Comparison of ENCODE assay signal across 13 cellular contexts in the genomic region with DNA sequence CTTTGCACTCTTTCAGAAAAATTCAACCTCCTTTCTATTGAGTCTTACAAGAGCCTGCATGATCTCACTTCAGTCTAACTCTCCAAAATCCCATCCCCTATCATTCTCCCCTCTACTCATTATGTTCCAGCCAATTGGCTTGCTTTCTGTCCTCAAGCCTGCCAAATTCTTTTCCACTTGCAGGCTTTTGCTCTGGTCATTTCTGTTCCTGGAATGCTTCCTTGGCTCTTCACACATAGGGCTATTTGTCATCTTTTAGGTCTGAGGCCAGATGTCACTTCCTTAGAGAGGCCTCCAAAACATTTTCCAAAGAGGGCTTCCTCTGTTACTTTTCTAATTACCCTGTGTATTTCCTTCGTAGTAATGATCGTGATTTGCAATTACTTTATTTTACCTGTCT. TPM values are rescaled to one million over a fixed set of nuclear protein-coding genes. Genes with fewer than 3 reads are reported as not detected.
A peak's percentile ranks its signal among the peaks of the same experiment; 100 is the strongest.
DNase-seq lines count a peak whose midpoint lies in the region; ATAC-seq and TF ChIP-seq lines count a peak whose summit lies in the region.
"Had no signal": no experiment of that assay in that cellular context is flagged by ENCODE, and none has a peak within 500 bp of the region (broad histone marks: within the 10 kb centered on the region; RNA-seq: fewer than 3 reads in every experiment).

No MANE protein-coding gene starts in this region.

- no peak for DNase-seq in activated CD4-positive, alpha-beta T cell treated with anti-CD3 and anti-CD28 coated beads for 36 hours
- no peak for DNase-seq in activated CD4-positive, alpha-beta T cell treated with anti-CD3 and anti-CD28 coated beads for 48 hours
- no peak for DNase-seq in activated naive CD8-positive, alpha-beta T cell treated with anti-CD3 and anti-CD28 coated beads for 36 hours
- DNase-seq in left ventricle myocardium superior: no peak
- DNase-seq in skeletal muscle cell (ENCODE audit: low read depth): peak; percentile 19
- no peak for DNase-seq in RWPE1 (ENCODE audit: low spot score)
- DNase-seq in HEK293T (ENCODE audit: extremely low spot score): no peak
- DNase-seq in COR-L47 (lab: John Stamatoyannopoulos, UW): no peak
- DNase-seq: glutamatergic neuron, NCI-H1694, PC-9 had no signal

- no peaks in the 10 kb centered on the region for H3K27me3 Mint-ChIP-seq in activated CD4-positive, alpha-beta T cell treated with anti-CD3 and anti-CD28 coated beads for 36 hours
- H3K27me3 Mint-ChIP-seq in activated naive CD8-positive, alpha-beta T cell treated with anti-CD3 and anti-CD28 coated beads for 36 hours: no peaks in the 10 kb centered on the region

- no peaks in the 10 kb centered on the region for H3K36me3 Mint-ChIP-seq in activated CD4-positive, alpha-beta T cell treated with anti-CD3 and anti-CD28 coated beads for 36 hours (ENCODE audit: low read depth)
- H3K36me3 Mint-ChIP-seq in activated naive CD8-positive, alpha-beta T cell treated with anti-CD3 and anti-CD28 coated beads for 36 hours: no peaks in the 10 kb centered on the region

- CTCF ChIA-PET in activated CD4-positive, alpha-beta T cell treated with anti-CD3 and anti-CD28 coated beads for 36 hours (lab: Charles Lee): interaction anchor here (1.2 to 2.4 kb wide), 4 partner anchors 9 to 97 kb away, joined by 3 to 5 read pairs (median 4); no protein-coding TSS in a partner anchor
- CTCF ChIA-PET in RWPE1 (lab: Yijun Ruan, JAX): no interaction called here
- CTCF ChIA-PET in HEK293T (lab: Yijun Ruan, JAX): interaction anchor here (0.7 kb wide), 1 partner anchor 27 kb away, joined by 3 read pairs; no protein-coding TSS in a partner anchor

- peaks cover 48% of the 10 kb centered on the region for H3K4me1 Mint-ChIP-seq in activated CD4-positive, alpha-beta T cell treated with anti-CD3 and anti-CD28 coated beads for 36 hours
- H3K4me1 Mint-ChIP-seq in activated naive CD8-positive, alpha-beta T cell treated with anti-CD3 and anti-CD28 coated beads for 36 hours: peaks cover 32% of the 10 kb centered on the region

- TF ChIP-seq CTCF in RWPE1 (conservative IDR thresholded peaks at IDR 0.05; ENCODE audit: low read depth): no peak

- intact Hi-C loops in activated CD4-positive, alpha-beta T cell treated with anti-CD3 and anti-CD28 coated beads for 36 hours (cut with DNase I, micrococcal nuclease): no loop called here
- intact Hi-C loops in left ventricle myocardium superior (cut with micrococcal nuclease): no loop called here

- H3K4me3 ChIP-seq in skeletal muscle cell (ENCODE audit: low read depth, low read length): no peak overlapping the region
- H3K4me3 ChIP-seq: A549, coronary artery, PC-9 had no signal

- H3K9me3 Mint-ChIP-seq in activated CD4-positive, alpha-beta T cell treated with anti-CD3 and anti-CD28 coated beads for 36 hours (ENCODE audit: low read depth): no peaks in the 10 kb centered on the region
- H3K9me3 Mint-ChIP-seq in activated naive CD8-positive, alpha-beta T cell treated with anti-CD3 and anti-CD28 coated beads for 36 hours: no peaks in the 10 kb centered on the region

- no peak overlapping the region for H3K4me3 Mint-ChIP-seq in activated CD4-positive, alpha-beta T cell treated with anti-CD3 and anti-CD28 coated beads for 36 hours
- no peak overlapping the region for H3K4me3 Mint-ChIP-seq in activated naive CD8-positive, alpha-beta T cell treated with anti-CD3 and anti-CD28 coated beads for 36 hours

- no peak overlapping the region for H3K27ac ChIP-seq in RWPE1
- H3K27ac ChIP-seq: A549, coronary artery, PC-9 had no signal

- no peak for ATAC-seq in activated CD4-positive, alpha-beta T cell treated with anti-CD3 and anti-CD28 coated beads for 36 hours
- peak; percentile 57 for ATAC-seq in left ventricle myocardium superior
- ATAC-seq: A549 had no signal

- POLR2A ChIA-PET in activated CD4-positive, alpha-beta T cell treated with anti-CD3 and anti-CD28 coated beads for 36 hours (lab: Charles Lee): no interaction called here
- POLR2A ChIA-PET in RWPE1 (lab: Yijun Ruan, JAX; ENCODE audit: low non-redundant PET): no interaction called here
- POLR2A ChIA-PET in HEK293T (lab: Yijun Ruan, JAX): interaction anchor here (0.7 to 5.0 kb wide), 2 partner anchors 11 to 84 kb away, joined by 3 to 23 read pairs; partner anchors contain the start of gene CHD1

- H3K27ac Mint-ChIP-seq in activated CD4-positive, alpha-beta T cell treated with anti-CD3 and anti-CD28 coated beads for 36 hours: peak overlapping the region; percentile 32
- peak overlapping the region; percentile 43 for H3K27ac Mint-ChIP-seq in activated naive CD8-positive, alpha-beta T cell treated with anti-CD3 and anti-CD28 coated beads for 36 hours

TF ChIP-seq in HEK293T, 16 proteins besides CTCF, POLR2A, EP300 and RAD21:
- TF ChIP-seq BHLHE40 (IDR thresholded peaks at IDR 0.05; ENCODE audit: borderline replicate concordance): no peak
- TF ChIP-seq SUZ12 (IDR thresholded peaks at IDR 0.05): no peak
- TF ChIP-seq, protein P1, sequence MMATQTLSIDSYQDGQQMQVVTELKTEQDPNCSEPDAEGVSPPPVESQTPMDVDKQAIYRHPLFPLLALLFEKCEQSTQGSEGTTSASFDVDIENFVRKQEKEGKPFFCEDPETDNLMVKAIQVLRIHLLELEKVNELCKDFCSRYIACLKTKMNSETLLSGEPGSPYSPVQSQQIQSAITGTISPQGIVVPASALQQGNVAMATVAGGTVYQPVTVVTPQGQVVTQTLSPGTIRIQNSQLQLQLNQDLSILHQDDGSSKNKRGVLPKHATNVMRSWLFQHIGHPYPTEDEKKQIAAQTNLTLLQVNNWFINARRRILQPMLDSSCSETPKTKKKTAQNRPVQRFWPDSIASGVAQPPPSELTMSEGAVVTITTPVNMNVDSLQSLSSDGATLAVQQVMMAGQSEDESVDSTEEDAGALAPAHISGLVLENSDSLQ (IDR thresholded peaks at IDR 0.05): no peak
- TF ChIP-seq FOXM1 (IDR thresholded peaks at IDR 0.05; ENCODE audit: borderline replicate concordance): no peak
- TF ChIP-seq ARNT (IDR thresholded peaks at IDR 0.05): no peak
- TF ChIP-seq TARDBP (IDR thresholded peaks at IDR 0.05): no peak
- no peak for TF ChIP-seq ZNF384 (IDR thresholded peaks at IDR 0.05)
- no peak for TF ChIP-seq SP1 (IDR thresholded peaks at IDR 0.05)
- TF ChIP-seq FOXA1 (IDR thresholded peaks at IDR 0.05): no peak
- TF ChIP-seq CTBP1 (IDR thresholded peaks at IDR 0.05; ENCODE audit: borderline replicate concordance): no peak
- TF ChIP-seq HDGF (IDR thresholded peaks at IDR 0.05; ENCODE audit: borderline replicate concordance): no peak
TF ChIP-seq in HEK293T: peak in this region for 0.

RNA-seq across cellular contexts. Expression of gene CHD1, which starts 11.8 kb away (rescaled TPM):
- total RNA-seq in activated CD4-positive, alpha-beta T cell treated with anti-CD3 and anti-CD28 coated beads for 36 hours: 10 to 100 TPM; 50.8 to 75.5 TPM
- total RNA-seq in activated naive CD8-positive, alpha-beta T cell treated with anti-CD3 and anti-CD28 coated beads for 36 hours: 10 to 100 TPM; 58.0 to 58.5 TPM
- 11.5 TPM for total RNA-seq in left ventricle myocardium superior
